Comparison of ENCODE assay signal across 8 cellular contexts in genomic region chr7:82740246-82740848, GRCh38.
DNase-seq lines count a peak whose midpoint lies in the region; ATAC-seq and TF ChIP-seq lines count a peak whose summit lies in the region.

No MANE protein-coding gene starts in this region.

- H3K4me3 ChIP-seq in SK-N-SH (ENCODE audit: low read depth in 2 of 2, low read length in 1 of 2), result no peak overlapping the region; a peak in 1 of 4 replicates

- no peak for TF ChIP-seq EP300 in SK-N-SH (IDR thresholded peaks at IDR 0.05; ENCODE audit: borderline replicate concordance in 1 of 2, low read depth in 1 of 2, low read length in 1 of 2)

- no peak overlapping the region for H3K9ac ChIP-seq in SK-N-SH

- 32% methylated on average over 3 of the region's 3 CpGs for WGBS in SK-N-SH (ENCODE audit: low lambda C conversion rate)

- H3K4me1 ChIP-seq in SK-N-SH (ENCODE audit: control insufficient read depth in 1 of 2, insufficient read depth in 2 of 2, low read depth in 1 of 2, low read length in 1 of 2), result 0 out of 4 replicates have a peak, but pooled peaks cover 0 to 8% of the 10 kb centered on the region in 2 experiments

- H3K27ac ChIP-seq in SK-N-SH (ENCODE audit: low read depth in 2 of 2, low read length in 1 of 2), result no peak overlapping the region

- H3K9me2 ChIP-seq in SK-N-SH, result no peaks in the 10 kb centered on the region

- H3K27me3 ChIP-seq in SK-N-SH (ENCODE audit: insufficient read depth), result no peaks in the 10 kb centered on the region

- peak; percentile 91 for TF ChIP-seq RAD21 in SK-N-SH (IDR thresholded peaks at IDR 0.05; ENCODE audit: low read length)

- peak; percentile 93 for TF ChIP-seq CTCF in SK-N-SH (IDR thresholded peaks at IDR 0.05)

- H3K79me2 ChIP-seq in SK-N-SH (ENCODE audit: insufficient read depth), result no peaks in the 10 kb centered on the region

- no peaks in the 10 kb centered on the region for H4K20me1 ChIP-seq in SK-N-SH (ENCODE audit: insufficient read depth)

- CTCF ChIA-PET in SK-N-SH (lab: Yijun Ruan, JAX), result interaction anchor here (0.6 to 6.9 kb wide), 41 partner anchors 9 to 1255 kb away, joined by 3 to 53 read pairs (median 4); no protein-coding TSS in a partner anchor

- H3K9me3 ChIP-seq in SK-N-SH, result no peaks in the 10 kb centered on the region

- POLR2A ChIA-PET in SK-N-SH (lab: Yijun Ruan, JAX), result no interaction called here

- DNase-seq in stimulated activated CD8-positive, alpha-beta memory T cell treated with anti-CD3 and anti-CD28 coated beads, Interleukin-2, amount 100 ng/mL, for 48 hours (ENCODE audit: low read depth in 2 of 2), result peak; percentile 1 to 2
- DNase-seq in stimulated activated CD8-positive, alpha-beta memory T cell treated with anti-CD3 and anti-CD28 coated beads, Interleukin-4, amount 100 ng/mL, for 48 hours, result no peak
- DNase-seq in NCI-H1092 (lab: John Stamatoyannopoulos, UW) (peak; percentile 64), SK-N-SH (peak; percentile 48), glomerular endothelial cell (ENCODE audit: extremely low read depth, low read depth, low spot score) (peak; percentile 25), germinal center (ENCODE audit: low spot score) (no peak), activated gamma-delta T cell (lab: John Stamatoyannopoulos, UW) (no peak)

- no peaks in the 10 kb centered on the region for H3K36me3 ChIP-seq in SK-N-SH (replicated peaks in 1 of 2; ENCODE audit: control insufficient read depth in 1 of 2, insufficient read depth in 2 of 2, low read length in 1 of 2)

- H3F3A ChIP-seq in SK-N-SH (replicated peaks; ENCODE audit: insufficient read depth), result no peaks in the 10 kb centered on the region

- no peak overlapping the region for H3K4me2 ChIP-seq in SK-N-SH

- H2AFZ ChIP-seq in SK-N-SH (ENCODE audit: low read depth), result no peak overlapping the region

- no peak for ATAC-seq in GM19463 (IDR thresholded peaks at IDR 0.05; ENCODE audit: unreplicated experiment)

TF ChIP-seq in SK-N-SH, 30 proteins besides CTCF, POLR2A, EP300 and RAD21:
- 0 out of 2 replicates have a peak, but pooled peaks have one; percentile 28 for TF ChIP-seq TCF12 (IDR thresholded peaks at IDR 0.05)
- 0 out of 2 replicates have a peak, but pooled peaks have one; percentile 33 for TF ChIP-seq YY1 (IDR thresholded peaks at IDR 0.05; ENCODE audit: low read depth)
- TF ChIP-seq, protein P1, sequence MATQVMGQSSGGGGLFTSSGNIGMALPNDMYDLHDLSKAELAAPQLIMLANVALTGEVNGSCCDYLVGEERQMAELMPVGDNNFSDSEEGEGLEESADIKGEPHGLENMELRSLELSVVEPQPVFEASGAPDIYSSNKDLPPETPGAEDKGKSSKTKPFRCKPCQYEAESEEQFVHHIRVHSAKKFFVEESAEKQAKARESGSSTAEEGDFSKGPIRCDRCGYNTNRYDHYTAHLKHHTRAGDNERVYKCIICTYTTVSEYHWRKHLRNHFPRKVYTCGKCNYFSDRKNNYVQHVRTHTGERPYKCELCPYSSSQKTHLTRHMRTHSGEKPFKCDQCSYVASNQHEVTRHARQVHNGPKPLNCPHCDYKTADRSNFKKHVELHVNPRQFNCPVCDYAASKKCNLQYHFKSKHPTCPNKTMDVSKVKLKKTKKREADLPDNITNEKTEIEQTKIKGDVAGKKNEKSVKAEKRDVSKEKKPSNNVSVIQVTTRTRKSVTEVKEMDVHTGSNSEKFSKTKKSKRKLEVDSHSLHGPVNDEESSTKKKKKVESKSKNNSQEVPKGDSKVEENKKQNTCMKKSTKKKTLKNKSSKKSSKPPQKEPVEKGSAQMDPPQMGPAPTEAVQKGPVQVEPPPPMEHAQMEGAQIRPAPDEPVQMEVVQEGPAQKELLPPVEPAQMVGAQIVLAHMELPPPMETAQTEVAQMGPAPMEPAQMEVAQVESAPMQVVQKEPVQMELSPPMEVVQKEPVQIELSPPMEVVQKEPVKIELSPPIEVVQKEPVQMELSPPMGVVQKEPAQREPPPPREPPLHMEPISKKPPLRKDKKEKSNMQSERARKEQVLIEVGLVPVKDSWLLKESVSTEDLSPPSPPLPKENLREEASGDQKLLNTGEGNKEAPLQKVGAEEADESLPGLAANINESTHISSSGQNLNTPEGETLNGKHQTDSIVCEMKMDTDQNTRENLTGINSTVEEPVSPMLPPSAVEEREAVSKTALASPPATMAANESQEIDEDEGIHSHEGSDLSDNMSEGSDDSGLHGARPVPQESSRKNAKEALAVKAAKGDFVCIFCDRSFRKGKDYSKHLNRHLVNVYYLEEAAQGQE (IDR thresholded peaks at IDR 0.05; ENCODE audit: low read depth, low read length), result no peak
- TF ChIP-seq TEAD4 (IDR thresholded peaks at IDR 0.05; ENCODE audit: borderline replicate concordance, insufficient read depth), result no peak
- TF ChIP-seq JUND (IDR thresholded peaks at IDR 0.05), result 0 out of 2 replicates have a peak, but pooled peaks have one; percentile 2
- TF ChIP-seq, protein P2, sequence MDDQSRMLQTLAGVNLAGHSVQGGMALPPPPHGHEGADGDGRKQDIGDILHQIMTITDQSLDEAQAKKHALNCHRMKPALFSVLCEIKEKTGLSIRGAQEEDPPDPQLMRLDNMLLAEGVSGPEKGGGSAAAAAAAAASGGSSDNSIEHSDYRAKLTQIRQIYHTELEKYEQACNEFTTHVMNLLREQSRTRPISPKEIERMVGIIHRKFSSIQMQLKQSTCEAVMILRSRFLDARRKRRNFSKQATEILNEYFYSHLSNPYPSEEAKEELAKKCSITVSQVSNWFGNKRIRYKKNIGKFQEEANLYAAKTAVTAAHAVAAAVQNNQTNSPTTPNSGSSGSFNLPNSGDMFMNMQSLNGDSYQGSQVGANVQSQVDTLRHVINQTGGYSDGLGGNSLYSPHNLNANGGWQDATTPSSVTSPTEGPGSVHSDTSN (IDR thresholded peaks at IDR 0.05), result no peak
- peak; percentile 89 for TF ChIP-seq SMC3 (IDR thresholded peaks at IDR 0.05; ENCODE audit: low read depth, low read length)
TF ChIP-seq in SK-N-SH: peak in this region for 4.

Comparison
In these comparisons a context has a peak if more than half of its experiments do, and no peak if none do; other contexts are left out.
1. DNase-seq: peak in stimulated activated CD8-positive, alpha-beta memory T cell treated with anti-CD3 and anti-CD28 coated beads, Interleukin-2, amount 100 ng/mL, for 48 hours (2 of 2), NCI-H1092 (single experiment), SK-N-SH (single experiment) and glomerular endothelial cell (single experiment); none in stimulated activated CD8-positive, alpha-beta memory T cell treated with anti-CD3 and anti-CD28 coated beads, Interleukin-4, amount 100 ng/mL, for 48 hours (single experiment), germinal center (single experiment) and activated gamma-delta T cell (single experiment).